ENCODE assay signal across 13 cellular contexts in genomic region chr3:165195226-165195625, GRCh38. TPM values are rescaled to one million over a fixed set of nuclear protein-coding genes. Genes with fewer than 3 reads are reported as not detected.
A peak's percentile ranks its signal among the peaks of the same experiment; 100 is the strongest.
DNase-seq lines count a peak whose midpoint lies in the region; ATAC-seq and TF ChIP-seq lines count a peak whose summit lies in the region.
"Had no signal": no experiment of that assay in that cellular context is flagged by ENCODE, and none has a peak within 500 bp of the region (broad histone marks: within the 10 kb centered on the region; RNA-seq: fewer than 3 reads in every experiment).

No MANE protein-coding gene starts in this region.

- H3K27me3 ChIP-seq in cardiac muscle cell (peaks cover 79% of the 10 kb centered on the region), heart left ventricle (peaks cover 24 to 91% (median 57%) of the 10 kb centered on the region in 9 donors), brain microvascular endothelial cell (replicated peaks) (peaks cover 36% of the 10 kb centered on the region), transverse colon (peaks cover 85% of the 10 kb centered on the region)

- ATAC-seq in heart left ventricle: no peak
- ATAC-seq: GM12878; HCT116; stimulated activated memory B cell treated with anti-CD40 and anti-IgM and Interleukin-4, amounts not matched to agents 10 μg/mL and 1 μg/mL and 100 μg/mL, for 72 hours had no signal

- H3K4me3 ChIP-seq in cardiac muscle cell (peak overlapping the region; percentile 52), heart left ventricle (peak overlapping the region in 5 of 12 donors; percentile 10 to 50 (median 49)), brain microvascular endothelial cell (ENCODE audit: low read depth, low read length) (peak overlapping the region; percentile 60), mesodermal cell (ENCODE audit: extremely low read depth, insufficient read depth, low read length, poor library complexity, severe bottlenecking) (peak overlapping the region; percentile 35), transverse colon (peak overlapping the region in 3 of 4 donors; percentile 36 to 56 (median 37))
- H3K4me3 ChIP-seq: GM12878 had no signal

- TF ChIP-seq POLR2A in heart left ventricle (IDR thresholded peaks at IDR 0.05) (no peak), transverse colon (IDR thresholded peaks at IDR 0.05) (no peak)

- WGBS in heart left ventricle, 4 donors: 2 to 4% (median 3%) methylated on average over 19 of the region's 19 CpGs
- WGBS in mesodermal cell (ENCODE audit: insufficient coverage in 2 of 2), 2 experiments: 0 to 4% methylated on average over 8 to 10 of the region's 19 CpGs
- WGBS in transverse colon (ENCODE audit: low coverage in 1 of 2), 2 donors: 0 to 15% methylated on average over 2 to 19 of the region's 19 CpGs

- TF ChIP-seq EP300 in transverse colon (IDR thresholded peaks at IDR 0.05; ENCODE audit: low read depth): no peak

- TF ChIP-seq CTCF in cardiac muscle cell (IDR thresholded peaks at IDR 0.05; ENCODE audit: low read depth, low read length) (no peak), heart left ventricle (IDR thresholded peaks at IDR 0.05) (no peak), brain microvascular endothelial cell (IDR thresholded peaks at IDR 0.05; ENCODE audit: low read depth, low read length, missing control alignments) (no peak), transverse colon (IDR thresholded peaks at IDR 0.05) (no peak)

- no peaks in the 10 kb centered on the region for H3K9me3 ChIP-seq in cardiac muscle cell (ENCODE audit: low read depth)
- no peaks in the 10 kb centered on the region for H3K9me3 ChIP-seq in heart left ventricle
- H3K9me3 ChIP-seq in mesodermal cell (ENCODE audit: control insufficient read depth, low read length): no peaks in the 10 kb centered on the region
- no peaks in the 10 kb centered on the region for H3K9me3 ChIP-seq in transverse colon

- in situ Hi-C loops in brain microvascular endothelial cell (cut with HindIII; ENCODE audit: low pct_ligation_motif_present, low sequenced_read_pairs) (no loop called here), transverse colon (cut with MboI; ENCODE audit: low pct_ligation_motif_present in 1 of 4, low pct_unique_long_range_greater_than_20kb in 1 of 4, low sequenced_read_pairs in 3 of 4) (no loop called here)

- H3K27ac ChIP-seq in cardiac muscle cell: no peak overlapping the region
- peak overlapping the region in 1 of 12 donors; percentile 39 for H3K27ac ChIP-seq in heart left ventricle
- no peak overlapping the region for H3K27ac ChIP-seq in brain microvascular endothelial cell
- H3K27ac ChIP-seq in mesodermal cell (ENCODE audit: low read depth, low read length, severe bottlenecking): no peak overlapping the region
- H3K27ac ChIP-seq in transverse colon: peak overlapping the region in 2 of 4 donors; percentile 13 to 33

- intact Hi-C loops in heart left ventricle (cut with DNase I): no loop called here
- intact Hi-C loops in transverse colon (cut with DNase I; ENCODE audit: low total_unique reads): no loop called here

- DNase-seq in cardiac muscle cell (ENCODE audit: low read depth in 1 of 2, low spot score in 1 of 2): peak in 1 of 2 donors; percentile 5
- DNase-seq in heart left ventricle: no peak
- no peak for DNase-seq in brain microvascular endothelial cell
- no peak for DNase-seq in transverse colon
- no peak for DNase-seq in Kasumi-1 (lab: John Stamatoyannopoulos, UW)
- no peak for DNase-seq in hippocampal formation (lab: John Stamatoyannopoulos, UW)
- no peak for DNase-seq in activated CD4-positive, alpha-beta T cell treated with anti-CD3 and anti-CD28 coated beads, Interleukin-2, amount 50 U/mL, for 48 hours
- DNase-seq: activated naive CD8-positive, alpha-beta T cell treated with anti-CD3 and anti-CD28 coated beads, Interleukin-2, amount 10 ng/mL, durations not matched to agents 7 days and 5 days; foreskin fibroblast had no signal

- H3K36me3 ChIP-seq in cardiac muscle cell (no peaks in the 10 kb centered on the region), heart left ventricle (no peaks in the 10 kb centered on the region), brain microvascular endothelial cell (replicated peaks) (no peaks in the 10 kb centered on the region), mesodermal cell (ENCODE audit: control insufficient read depth, insufficient read depth, low read length) (no peaks in the 10 kb centered on the region), transverse colon (no peaks in the 10 kb centered on the region)

- H3K4me1 ChIP-seq in cardiac muscle cell (ENCODE audit: low read depth) (peaks cover 13% of the 10 kb centered on the region), heart left ventricle (peaks cover 0 to 40% (median 16%) of the 10 kb centered on the region in 12 donors), mesodermal cell (ENCODE audit: control insufficient read depth, insufficient read depth, low read length, poor library complexity, severe bottlenecking) (peaks cover 6% of the 10 kb centered on the region), transverse colon (peaks cover 0 to 43% (median 21%) of the 10 kb centered on the region in 4 donors)

RNA-seq across cellular contexts. Expression of gene SLITRK3, which starts 1.0 kb away (rescaled TPM):
- total RNA-seq in cardiac muscle cell: 0.18 TPM in 2 replicates
- 0.24 TPM in 1 of 2 replicates, not detected in the other for polyA plus RNA-seq in cardiac muscle cell
- not detected for total RNA-seq in heart left ventricle
- polyA plus RNA-seq in heart left ventricle: not detected
- 0.22 TPM for polyA plus RNA-seq in mesodermal cell (2013, experiment 1 of 2)
- 0.40 TPM for polyA plus RNA-seq in mesodermal cell (2013, experiment 2 of 2)
- under 1 TPM in 2 of 4 donors, not detected in 2; 0.55 to 0.64 TPM for total RNA-seq in transverse colon
- total RNA-seq: activated naive CD8-positive, alpha-beta T cell treated with anti-CD3 and anti-CD28 coated beads, Interleukin-2, amount 10 ng/mL, durations not matched to agents 7 days and 5 days; GM12878 had no signal
